In genomic region chr11:45802531-45803317, GRCh38 we compare ENCODE assay signal across 16 cellular contexts. TPM values are rescaled to one million over a fixed set of nuclear protein-coding genes. Genes with fewer than 3 reads are reported as not detected.
DNase-seq lines count a peak whose midpoint lies in the region; ATAC-seq and TF ChIP-seq lines count a peak whose summit lies in the region.
"Had no signal": no experiment of that assay in that cellular context is flagged by ENCODE, and none has a peak within 500 bp of the region (broad histone marks: within the 10 kb centered on the region; RNA-seq: fewer than 3 reads in every experiment).

No MANE protein-coding gene starts in this region.

- intact Hi-C loops in colonic mucosa (cut with DNase I), result no loop called here

- H3K4me1 ChIP-seq in CD4-positive, CD25-positive, alpha-beta regulatory T cell (ENCODE audit: control insufficient read depth, insufficient read depth, low read length, poor library complexity, severe bottlenecking), result peaks cover 36% of the 10 kb centered on the region
- H3K4me1 ChIP-seq in colonic mucosa, result peaks cover 11% of the 10 kb centered on the region

- H3K36me3 Mint-ChIP-seq in CD4-positive, CD25-positive, alpha-beta regulatory T cell, result peaks cover 4% of the 10 kb centered on the region
- no peaks in the 10 kb centered on the region for H3K36me3 Mint-ChIP-seq in natural killer cell treated with Interleukin-12 subunit alpha and Interleukin-12 subunit beta and Interleukin-15 and Interleukin-18, amount 100 ng/mL, for 72 hours

- TF ChIP-seq CTCF in colonic mucosa (IDR thresholded peaks at IDR 0.05), result no peak

- H3K27ac Mint-ChIP-seq in CD4-positive, CD25-positive, alpha-beta regulatory T cell, result peak overlapping the region in 1 of 3 donors; percentile 83
- no peak overlapping the region for H3K27ac Mint-ChIP-seq in natural killer cell treated with Interleukin-12 subunit alpha and Interleukin-12 subunit beta and Interleukin-15 and Interleukin-18, amount 100 ng/mL, for 72 hours

- H3K9me3 Mint-ChIP-seq in CD4-positive, CD25-positive, alpha-beta regulatory T cell, result peaks cover 0 to 2% (median 0%) of the 10 kb centered on the region in 7 donors
- no peaks in the 10 kb centered on the region for H3K9me3 Mint-ChIP-seq in natural killer cell treated with Interleukin-12 subunit alpha and Interleukin-12 subunit beta and Interleukin-15 and Interleukin-18, amount 100 ng/mL, for 72 hours

- H3K4me3 Mint-ChIP-seq in CD4-positive, CD25-positive, alpha-beta regulatory T cell, result peak overlapping the region; percentile 72 to 99 (median 82)
- peak overlapping the region; percentile 21 for H3K4me3 Mint-ChIP-seq in natural killer cell treated with Interleukin-12 subunit alpha and Interleukin-12 subunit beta and Interleukin-15 and Interleukin-18, amount 100 ng/mL, for 72 hours

- no peak for ATAC-seq in CD4-positive, CD25-positive, alpha-beta regulatory T cell (ENCODE audit: low read depth in 2 of 2)
- no peak for ATAC-seq in natural killer cell treated with Interleukin-12 subunit alpha and Interleukin-12 subunit beta and Interleukin-15 and Interleukin-18, amount 100 ng/mL, for 72 hours
- ATAC-seq in GM21367 (IDR thresholded peaks at IDR 0.05; ENCODE audit: unreplicated experiment), result no peak
- ATAC-seq: left cardiac atrium, upper lobe of right lung had no signal

- peaks cover 5% of the 10 kb centered on the region for H3K27me3 Mint-ChIP-seq in CD4-positive, CD25-positive, alpha-beta regulatory T cell
- H3K27me3 Mint-ChIP-seq in natural killer cell treated with Interleukin-12 subunit alpha and Interleukin-12 subunit beta and Interleukin-15 and Interleukin-18, amount 100 ng/mL, for 72 hours, result no peaks in the 10 kb centered on the region

- H3K9me3 ChIP-seq in CD4-positive, CD25-positive, alpha-beta regulatory T cell (ENCODE audit: control insufficient read depth in 2 of 2, low read length in 2 of 2), result no peaks in the 10 kb centered on the region
- no peaks in the 10 kb centered on the region for H3K9me3 ChIP-seq in colonic mucosa
- H3K9me3 ChIP-seq: upper lobe of right lung had no signal

- H3K4me3 ChIP-seq in CD4-positive, CD25-positive, alpha-beta regulatory T cell (ENCODE audit: low read depth, low read length), result no peak overlapping the region
- H3K4me3 ChIP-seq in colonic mucosa, result no peak overlapping the region

- H3K4me1 Mint-ChIP-seq in CD4-positive, CD25-positive, alpha-beta regulatory T cell, result peaks cover 0 to 35% (median 18%) of the 10 kb centered on the region in 4 donors
- H3K4me1 Mint-ChIP-seq in natural killer cell treated with Interleukin-12 subunit alpha and Interleukin-12 subunit beta and Interleukin-15 and Interleukin-18, amount 100 ng/mL, for 72 hours (ENCODE audit: low read depth in 2 of 2), result peaks cover 12 to 19% of the 10 kb centered on the region in 2 donors

- peaks cover 3% of the 10 kb centered on the region for H3K36me3 ChIP-seq in CD4-positive, CD25-positive, alpha-beta regulatory T cell (ENCODE audit: control insufficient read depth, insufficient read depth, low read length)
- H3K36me3 ChIP-seq in colonic mucosa, result no peaks in the 10 kb centered on the region
- H3K36me3 ChIP-seq: upper lobe of right lung had no signal

- DNase-seq in CD4-positive, CD25-positive, alpha-beta regulatory T cell, result no peak
- DNase-seq in GM03348 (ENCODE audit: low spot score), result peak; percentile 1
- DNase-seq in colonic mucosa, result no peak
- no peak for DNase-seq in natural killer cell treated with Interleukin-12 subunit alpha and Interleukin-12 subunit beta and Interleukin-15 and Interleukin-18, amount 100 ng/mL, for 72 hours (ENCODE audit: low spot score)
- DNase-seq in Kasumi-1 (lab: John Stamatoyannopoulos, UW), result no peak
- DNase-seq in stimulated activated CD4-positive, alpha-beta T cell treated with anti-CD3 and anti-CD28 coated beads, Interleukin-15, amount 100 ng/mL, for 24 hours, result no peak
- DNase-seq: activated CD4-positive, CD25-positive, alpha-beta regulatory T cell treated with anti-CD3 and anti-CD28 coated beads, Interleukin-2, amount 50 U/mL, for 72 hours; activated gamma-delta T cell; DMS79; effector CD4-positive, alpha-beta T cell; GOT3; left cardiac atrium; NCI-H2081; stimulated activated naive CD4-positive, alpha-beta T cell; upper lobe of right lung had no signal

- no peak overlapping the region for H3K9ac ChIP-seq in colonic mucosa (ENCODE audit: low read depth in 2 of 2, low read length in 2 of 2)

- H3K27ac ChIP-seq in CD4-positive, CD25-positive, alpha-beta regulatory T cell (ENCODE audit: insufficient read depth, low read length, poor library complexity, severe bottlenecking), result no peak overlapping the region
- H3K27ac ChIP-seq in colonic mucosa, result peak overlapping the region; percentile 66

- H3K27me3 ChIP-seq in CD4-positive, CD25-positive, alpha-beta regulatory T cell (ENCODE audit: control insufficient read depth, insufficient read depth, low read length), result no peaks in the 10 kb centered on the region
- no peaks in the 10 kb centered on the region for H3K27me3 ChIP-seq in colonic mucosa
- H3K27me3 ChIP-seq: upper lobe of right lung had no signal

RNA-seq across cellular contexts. Expression of gene SLC35C1, which starts 2.2 kb away (rescaled TPM):
- 8.1 TPM for total RNA-seq in CD4-positive, CD25-positive, alpha-beta regulatory T cell
- polyA plus RNA-seq in CD4-positive, CD25-positive, alpha-beta regulatory T cell, result 10 to 100 TPM in 3 of 4 donors, 1 to 10 TPM in 1; 9.2 to 18.4 (median 13.6) TPM
- 10 to 100 TPM; 37.5 to 45.2 TPM for total RNA-seq in colonic mucosa
- total RNA-seq in natural killer cell treated with Interleukin-12 subunit alpha and Interleukin-12 subunit beta and Interleukin-15 and Interleukin-18, amount 100 ng/mL, for 72 hours, result 10 to 100 TPM; 15.9 to 18.7 TPM

RNA-seq across cellular contexts. Expression of gene CRY2, which starts 44.6 kb away (rescaled TPM):
- total RNA-seq in CD4-positive, CD25-positive, alpha-beta regulatory T cell, result 183 TPM
- polyA plus RNA-seq in CD4-positive, CD25-positive, alpha-beta regulatory T cell, result 10 to 100 TPM; 23.4 to 34.1 (median 27.0) TPM
- 10 to 100 TPM; 18.5 to 30.2 TPM for total RNA-seq in colonic mucosa
- 10 to 100 TPM; 22.8 to 28.5 TPM for total RNA-seq in natural killer cell treated with Interleukin-12 subunit alpha and Interleukin-12 subunit beta and Interleukin-15 and Interleukin-18, amount 100 ng/mL, for 72 hours
